ENCODE assay signal across 22 cellular contexts in the genomic region with DNA sequence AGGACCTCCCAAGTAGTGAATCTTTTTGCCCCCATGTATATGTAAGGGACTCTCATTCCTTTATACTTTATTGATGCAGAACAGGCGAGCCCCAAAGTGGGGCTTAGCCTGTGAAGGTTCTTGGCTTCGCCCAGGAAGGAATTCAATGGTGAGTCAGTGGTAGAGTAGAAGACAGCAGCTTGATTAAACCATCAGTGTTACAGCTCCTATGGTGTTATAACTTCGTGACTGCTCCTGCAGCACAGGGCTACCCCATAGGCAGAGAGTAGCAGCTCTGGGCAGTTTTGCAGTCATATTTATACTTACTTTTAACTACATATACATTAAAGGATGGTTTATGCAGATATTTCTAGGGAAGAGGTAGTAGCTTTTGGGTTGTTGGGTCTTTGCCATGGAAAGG. TPM values are rescaled to one million over a fixed set of nuclear protein-coding genes. Genes with fewer than 3 reads are reported as not detected.
DNase-seq lines count a peak whose midpoint lies in the region; ATAC-seq, FAIRE-seq and TF ChIP-seq lines count a peak whose summit lies in the region.
"Had no signal": no experiment of that assay in that cellular context is flagged by ENCODE, and none has a peak within 500 bp of the region (broad histone marks: within the 10 kb centered on the region; RNA-seq: fewer than 3 reads in every experiment).

No MANE protein-coding gene starts in this region.

- SMC1A ChIA-PET in GM12878 (lab: Charles Lee; ENCODE audit: uncharacterized antibody, unreplicated experiment): interaction anchor here (0.8 to 1.0 kb wide), 5 partner anchors 10 to 85 kb away, joined by 3 to 5 read pairs (median 3); no protein-coding TSS in a partner anchor

- no peak for TF ChIP-seq RAD21 in GM12878 (IDR thresholded peaks at IDR 0.05; ENCODE audit: insufficient read depth, low read depth, low read length)

- H3K79me2 ChIP-seq in GM12878 (ENCODE audit: control insufficient read depth, insufficient read depth, low read length): no peaks in the 10 kb centered on the region

- no peak overlapping the region for H3K4me3 ChIP-seq in GM12878
- H3K4me3 ChIP-seq: GM23248, HAP-1 had no signal

- RAD21 ChIA-PET in GM12878 (lab: Charles Lee; ENCODE audit: unreplicated experiment): no interaction called here

- no peak overlapping the region for H3K4me3 Mint-ChIP-seq in stimulated activated memory B cell treated with anti-CD40 and anti-IgM and Interleukin-4, amounts not matched to agents 10 μg/mL and 1 μg/mL and 100 μg/mL, for 72 hours
- H3K4me3 Mint-ChIP-seq in MCF 10A (ENCODE audit: unreplicated experiment): no peak overlapping the region
- H3K4me3 Mint-ChIP-seq in natural killer cell treated with Interleukin-12 subunit alpha and Interleukin-12 subunit beta and Interleukin-15 and Interleukin-18, amount 100 ng/mL, for 72 hours: no peak overlapping the region
- H3K4me3 Mint-ChIP-seq: CD4-positive, CD25-positive, alpha-beta regulatory T cell; CD8-positive, alpha-beta memory T cell had no signal

- no peak for FAIRE-seq in GM12878 (lab: Jason Lieb, UNC)
- FAIRE-seq: A204.1, GM12891, GM18507 had no signal

- H3K27me3 Mint-ChIP-seq in stimulated activated memory B cell treated with anti-CD40 and anti-IgM and Interleukin-4, amounts not matched to agents 10 μg/mL and 1 μg/mL and 100 μg/mL, for 72 hours: peaks cover 10% of the 10 kb centered on the region
- no peaks in the 10 kb centered on the region for H3K27me3 Mint-ChIP-seq in MCF 10A (ENCODE audit: insufficient read depth, unreplicated experiment)
- H3K27me3 Mint-ChIP-seq in natural killer cell treated with Interleukin-12 subunit alpha and Interleukin-12 subunit beta and Interleukin-15 and Interleukin-18, amount 100 ng/mL, for 72 hours: peaks cover 4 to 6% of the 10 kb centered on the region in 2 donors

- no peaks in the 10 kb centered on the region for H3K9me3 Mint-ChIP-seq in stimulated activated memory B cell treated with anti-CD40 and anti-IgM and Interleukin-4, amounts not matched to agents 10 μg/mL and 1 μg/mL and 100 μg/mL, for 72 hours
- H3K9me3 Mint-ChIP-seq in MCF 10A (ENCODE audit: unreplicated experiment): no peaks in the 10 kb centered on the region
- H3K9me3 Mint-ChIP-seq in natural killer cell treated with Interleukin-12 subunit alpha and Interleukin-12 subunit beta and Interleukin-15 and Interleukin-18, amount 100 ng/mL, for 72 hours: no peaks in the 10 kb centered on the region
- H3K9me3 Mint-ChIP-seq: CD8-positive, alpha-beta memory T cell had no signal

- no peaks in the 10 kb centered on the region for H3K9me3 ChIP-seq in GM12878 (replicated peaks; ENCODE audit: control insufficient read depth, insufficient read depth, low read length)
- H3K9me3 ChIP-seq: BE2C, HAP-1 had no signal

- TF ChIP-seq CTCF in GM12878 (IDR thresholded peaks at IDR 0.05 in 2 of 3, conservative IDR thresholded peaks at IDR 0.05 in 1 of 3; ENCODE audit: control insufficient read depth in 2 of 3, extremely low read depth in 1 of 3, insufficient read depth in 1 of 3, low read depth in 3 of 3, low read length in 3 of 3) (no peak), MCF 10A (IDR thresholded peaks at IDR 0.05; ENCODE audit: unreplicated experiment) (no peak)

- no peak for TF ChIP-seq EP300 in GM12878 (IDR thresholded peaks at IDR 0.05; ENCODE audit: borderline replicate concordance in 1 of 2, control insufficient read depth in 1 of 2, low read depth in 2 of 2, low read length in 2 of 2)

- 2% methylated on average over 3 of the region's 3 CpGs for WGBS in GM12878 (ENCODE audit: insufficient coverage, insufficient replicate concordance, low lambda C conversion rate, missing lambda C conversion rate)

- no peaks in the 10 kb centered on the region for H3K36me3 Mint-ChIP-seq in stimulated activated memory B cell treated with anti-CD40 and anti-IgM and Interleukin-4, amounts not matched to agents 10 μg/mL and 1 μg/mL and 100 μg/mL, for 72 hours
- H3K36me3 Mint-ChIP-seq in MCF 10A (ENCODE audit: insufficient read depth, unreplicated experiment): no peaks in the 10 kb centered on the region
- H3K36me3 Mint-ChIP-seq in natural killer cell treated with Interleukin-12 subunit alpha and Interleukin-12 subunit beta and Interleukin-15 and Interleukin-18, amount 100 ng/mL, for 72 hours: no peaks in the 10 kb centered on the region
- H3K36me3 Mint-ChIP-seq: CD4-positive, CD25-positive, alpha-beta regulatory T cell; CD8-positive, alpha-beta memory T cell had no signal

- no peak overlapping the region for H2AFZ ChIP-seq in GM12878 (ENCODE audit: control insufficient read depth, low read depth, low read length)
- H2AFZ ChIP-seq: GM23248 had no signal

- POLR2A ChIA-PET in GM12878 (lab: Charles Lee) (interaction anchor here (0.6 to 1.2 kb wide), 3 partner anchors 9 to 1539 kb away, joined by 3 to 6 read pairs (median 3); no protein-coding TSS in a partner anchor), MCF 10A (lab: Yijun Ruan, JAX) (no interaction called here)

- no peak overlapping the region for H3K9ac ChIP-seq in GM12878 (ENCODE audit: control insufficient read depth, insufficient read depth, low read length)
- H3K9ac ChIP-seq: GM23248 had no signal

- no peaks in the 10 kb centered on the region for H3K36me3 ChIP-seq in GM12878 (ENCODE audit: control insufficient read depth in 2 of 2, insufficient read depth in 2 of 2, low read length in 1 of 2)
- H3K36me3 ChIP-seq: BE2C, HAP-1 had no signal

- in situ Hi-C loops in GM12878 (cut with MboI): no loop called here

- H3K27ac ChIP-seq in GM12878 (ENCODE audit: control insufficient read depth, insufficient read depth) (no peak overlapping the region), cingulate gyrus (ENCODE audit: low read depth, low read length) (peak overlapping the region; percentile 23)
- H3K27ac ChIP-seq: GM23248, HL-60 had no signal

- H3K4me1 Mint-ChIP-seq in stimulated activated memory B cell treated with anti-CD40 and anti-IgM and Interleukin-4, amounts not matched to agents 10 μg/mL and 1 μg/mL and 100 μg/mL, for 72 hours: no peaks in the 10 kb centered on the region
- no peaks in the 10 kb centered on the region for H3K4me1 Mint-ChIP-seq in MCF 10A (ENCODE audit: insufficient read depth, unreplicated experiment)
- no peaks in the 10 kb centered on the region for H3K4me1 Mint-ChIP-seq in natural killer cell treated with Interleukin-12 subunit alpha and Interleukin-12 subunit beta and Interleukin-15 and Interleukin-18, amount 100 ng/mL, for 72 hours (ENCODE audit: low read depth in 2 of 2)
- H3K4me1 Mint-ChIP-seq: CD4-positive, CD25-positive, alpha-beta regulatory T cell; CD8-positive, alpha-beta memory T cell had no signal

- no peaks in the 10 kb centered on the region for H3K27me3 ChIP-seq in GM12878 (replicated peaks in 1 of 2; ENCODE audit: control insufficient read depth in 2 of 2, insufficient read depth in 2 of 2, low read length in 1 of 2)
- H3K27me3 ChIP-seq: BE2C had no signal

- CTCF ChIA-PET in GM12878 (lab: Yijun Ruan, JAX): interaction anchor here (1.0 to 1.5 kb wide), 2 partner anchors 9 kb away, joined by 3 to 8 read pairs; no protein-coding TSS in a partner anchor
- CTCF ChIA-PET in MCF 10A (lab: Yijun Ruan, JAX): no interaction called here

- DNase-seq in GM12878 (ENCODE audit: low read depth, low spot score) (no peak), MCF 10A (ENCODE audit: unreplicated experiment) (no peak), NCI-H226 (no peak)
- no peak for DNase-seq in natural killer cell treated with Interleukin-12 subunit alpha and Interleukin-12 subunit beta and Interleukin-15 and Interleukin-18, amount 100 ng/mL, for 72 hours (ENCODE audit: low spot score)
- DNase-seq: ACHN; BE2C; C1 segment of cervical spinal cord; CD4-positive, CD25-positive, alpha-beta regulatory T cell; CD8-positive, alpha-beta memory T cell; COR-L47; DMS 273 treated with DMSO at 0.1 percent for 48 hours; DMS53; DND-41; EL; GM23248 had no signal

- H3K27ac Mint-ChIP-seq in stimulated activated memory B cell treated with anti-CD40 and anti-IgM and Interleukin-4, amounts not matched to agents 10 μg/mL and 1 μg/mL and 100 μg/mL, for 72 hours: no peak overlapping the region
- no peak overlapping the region for H3K27ac Mint-ChIP-seq in MCF 10A (ENCODE audit: low read depth, unreplicated experiment)
- H3K27ac Mint-ChIP-seq in natural killer cell treated with Interleukin-12 subunit alpha and Interleukin-12 subunit beta and Interleukin-15 and Interleukin-18, amount 100 ng/mL, for 72 hours: no peak overlapping the region
- H3K27ac Mint-ChIP-seq: CD4-positive, CD25-positive, alpha-beta regulatory T cell; CD8-positive, alpha-beta memory T cell had no signal

- intact Hi-C loops in GM12878 (cut with micrococcal nuclease; ENCODE audit: unreplicated experiment): no loop called here
- intact Hi-C loops in MCF 10A (cut with micrococcal nuclease): no loop called here

- no peak for TF ChIP-seq POLR2A in GM12878 (IDR thresholded peaks at IDR 0.05; ENCODE audit: low read depth, low read length)

- no peaks in the 10 kb centered on the region for H3K4me1 ChIP-seq in GM12878 (ENCODE audit: control insufficient read depth, insufficient read depth, low read length)
- H3K4me1 ChIP-seq: BE2C, HAP-1 had no signal

- H4K20me1 ChIP-seq in GM12878 (ENCODE audit: control insufficient read depth, insufficient read depth): no peaks in the 10 kb centered on the region

- BruUV-seq in GM12878 (replicated peaks; lab: Mats Ljungman, UMichigan) (no TSS peak), MCF 10A (replicated peaks; lab: Mats Ljungman, UMichigan) (no TSS peak)

- peak; percentile 19; the same call in 2 of the 3 replicates for ATAC-seq in GM12878
- peak; percentile 61 for ATAC-seq in stimulated activated memory B cell treated with anti-CD40 and anti-IgM and Interleukin-4, amounts not matched to agents 10 μg/mL and 1 μg/mL and 100 μg/mL, for 72 hours
- ATAC-seq in natural killer cell treated with Interleukin-12 subunit alpha and Interleukin-12 subunit beta and Interleukin-15 and Interleukin-18, amount 100 ng/mL, for 72 hours: no peak

- no peak overlapping the region for H3K4me2 ChIP-seq in GM12878 (ENCODE audit: control insufficient read depth, insufficient read depth)

RNA-seq across cellular contexts. Expression of a gene that starts 11.0 kb away (rescaled TPM):
- 14.4 and 14.8 TPM in 2 replicates for total RNA-seq in GM12878 (2013; cell fraction: nucleolus; rRNA removed)
- total RNA-seq in GM12878 (2014; rRNA removed) (6.7 and 6.8 TPM in 2 replicates), GM12878 (2014; rRNA removed; fragmentation: Illumina TruSeq; extraction: Trizol) (7.0 and 7.3 TPM in 2 replicates), GM12878 (2021) (8.1 and 9.1 TPM in 2 replicates), MCF 10A (2022) (4.9 and 5.9 TPM in 2 replicates)
- 0.37 TPM for polyA plus RNA-seq in GM12878 (2011; ENCODE audit: low read depth)
- polyA plus RNA-seq in GM12878 (2011; rRNA removed) (4.8 and 6.0 TPM in 2 replicates), GM12878 (2014; fragmentation: Illumina TruSeq; extraction: Trizol) (3.7 and 4.4 TPM in 2 replicates), GM12878 (2014; fragmentation: Nextera tagmentation; extraction: Ambion mirVana) (1 to 10 TPM; 2.6 to 6.2 TPM), GM12878 (2014; rRNA removed) (1.8 and 1.9 TPM in 2 replicates), GM12878 (2016; fragmentation: Nextera tagmentation; extraction: Ambion mirVana) (1 to 10 TPM; 2.7 to 3.7 TPM)
- 2.0 and 2.2 TPM in 2 replicates for polyA plus RNA-seq in GM12878 (2011; cell fraction: cytosol; rRNA removed)
- 3.1 and 3.4 TPM in 2 replicates for polyA plus RNA-seq in GM12878 (2011; cell fraction: nucleus; rRNA removed)
- 0.66 and 0.76 TPM in 2 replicates for polyA plus RNA-seq in GM12878 (2012)
- 8.7 and 17.0 TPM in 2 replicates for polyA minus RNA-seq in GM12878 (2011; rRNA and poly(A)+ RNA removed)
- polyA minus RNA-seq in GM12878 (2011; cell fraction: cytosol; rRNA and poly(A)+ RNA removed): 2.9 and 4.5 TPM in 2 replicates
- polyA minus RNA-seq in GM12878 (2011; cell fraction: nucleus; rRNA and poly(A)+ RNA removed): 3.1 and 3.8 TPM in 2 replicates
- total RNA-seq in natural killer cell treated with Interleukin-12 subunit alpha and Interleukin-12 subunit beta and Interleukin-15 and Interleukin-18, amount 100 ng/mL, for 72 hours: under 1 TPM; 0.50 to 0.61 TPM
- polyA plus RNA-seq: CD4-positive, CD25-positive, alpha-beta regulatory T cell had no signal

Comparison
In these comparisons a context has a peak if more than half of its experiments do, and no peak if none do; other contexts are left out.
1. ATAC-seq: peak in GM12878 (single experiment) and stimulated activated memory B cell treated with anti-CD40 and anti-IgM and Interleukin-4, amounts not matched to agents 10 μg/mL and 1 μg/mL and 100 μg/mL, for 72 hours (single experiment); none in natural killer cell treated with Interleukin-12 subunit alpha and Interleukin-12 subunit beta and Interleukin-15 and Interleukin-18, amount 100 ng/mL, for 72 hours (0 of 2).